1 cellular context compared by ENCODE assay signal in the genomic region with DNA sequence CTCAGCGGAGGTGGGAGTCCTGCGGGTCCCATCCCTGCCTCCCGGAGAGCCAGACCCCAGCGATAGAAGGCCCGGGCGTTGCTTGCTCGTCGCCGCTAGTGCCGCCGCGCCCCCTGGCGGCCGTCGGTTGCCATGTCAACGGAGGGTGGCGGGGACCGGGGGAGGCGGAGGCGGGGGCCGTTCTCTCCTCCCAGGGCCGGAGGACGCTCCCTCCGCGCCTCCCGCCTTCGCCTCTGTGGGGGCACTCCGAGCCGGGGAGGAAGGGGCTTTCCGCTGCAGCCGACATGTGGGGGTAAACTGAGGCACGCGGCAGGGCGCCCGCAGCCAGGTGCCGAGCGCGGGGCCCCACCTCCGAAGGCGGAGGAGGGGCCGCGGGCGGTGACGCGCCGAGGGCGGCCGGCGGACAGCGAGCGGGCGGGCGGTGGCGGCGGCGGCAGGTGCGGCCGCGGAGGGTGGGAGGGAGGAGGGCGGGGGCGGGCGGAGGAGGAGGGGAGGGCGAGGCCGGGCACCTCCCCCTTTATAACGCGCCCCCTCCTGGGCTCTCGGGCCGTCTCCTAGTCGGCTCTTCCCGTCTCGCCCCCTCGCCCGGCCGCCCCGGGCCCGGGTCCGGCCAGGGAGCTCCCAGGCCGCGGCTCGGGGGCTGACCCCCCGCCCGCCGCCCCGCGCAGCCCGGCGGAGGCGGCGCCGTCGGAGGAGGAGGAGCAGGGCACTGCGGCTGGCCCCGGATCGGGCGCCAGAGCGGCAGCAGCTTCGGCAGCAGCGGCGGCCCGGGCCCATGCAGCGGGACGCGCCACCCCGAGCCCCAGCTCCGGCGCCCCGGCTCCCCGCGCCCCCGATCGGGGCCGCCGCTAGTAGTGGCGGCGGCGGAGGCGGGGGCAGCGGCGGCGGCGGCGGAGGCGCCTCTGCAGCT.
TF ChIP-seq lines count a peak whose summit lies in the region.

No MANE protein-coding gene starts in this region.

TF ChIP-seq in HEK293, 187 proteins besides CTCF, POLR2A, EP300 and RAD21 (continued from another document and continues in another):
- TF ChIP-seq, protein P1, sequence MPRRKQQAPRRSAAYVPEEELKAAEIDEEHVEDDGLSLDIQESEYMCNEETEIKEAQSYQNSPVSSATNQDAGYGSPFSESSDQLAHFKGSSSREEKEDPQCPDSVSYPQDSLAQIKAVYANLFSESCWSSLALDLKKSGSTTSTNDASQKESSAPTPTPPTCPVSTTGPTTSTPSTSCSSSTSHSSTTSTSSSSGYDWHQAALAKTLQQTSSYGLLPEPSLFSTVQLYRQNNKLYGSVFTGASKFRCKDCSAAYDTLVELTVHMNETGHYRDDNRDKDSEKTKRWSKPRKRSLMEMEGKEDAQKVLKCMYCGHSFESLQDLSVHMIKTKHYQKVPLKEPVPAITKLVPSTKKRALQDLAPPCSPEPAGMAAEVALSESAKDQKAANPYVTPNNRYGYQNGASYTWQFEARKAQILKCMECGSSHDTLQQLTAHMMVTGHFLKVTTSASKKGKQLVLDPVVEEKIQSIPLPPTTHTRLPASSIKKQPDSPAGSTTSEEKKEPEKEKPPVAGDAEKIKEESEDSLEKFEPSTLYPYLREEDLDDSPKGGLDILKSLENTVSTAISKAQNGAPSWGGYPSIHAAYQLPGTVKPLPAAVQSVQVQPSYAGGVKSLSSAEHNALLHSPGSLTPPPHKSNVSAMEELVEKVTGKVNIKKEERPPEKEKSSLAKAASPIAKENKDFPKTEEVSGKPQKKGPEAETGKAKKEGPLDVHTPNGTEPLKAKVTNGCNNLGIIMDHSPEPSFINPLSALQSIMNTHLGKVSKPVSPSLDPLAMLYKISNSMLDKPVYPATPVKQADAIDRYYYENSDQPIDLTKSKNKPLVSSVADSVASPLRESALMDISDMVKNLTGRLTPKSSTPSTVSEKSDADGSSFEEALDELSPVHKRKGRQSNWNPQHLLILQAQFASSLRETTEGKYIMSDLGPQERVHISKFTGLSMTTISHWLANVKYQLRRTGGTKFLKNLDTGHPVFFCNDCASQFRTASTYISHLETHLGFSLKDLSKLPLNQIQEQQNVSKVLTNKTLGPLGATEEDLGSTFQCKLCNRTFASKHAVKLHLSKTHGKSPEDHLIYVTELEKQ (tag by site-specific recombination; IDR thresholded peaks at IDR 0.05; ENCODE audit: borderline replicate concordance): no peak
- TF ChIP-seq, protein P2, sequence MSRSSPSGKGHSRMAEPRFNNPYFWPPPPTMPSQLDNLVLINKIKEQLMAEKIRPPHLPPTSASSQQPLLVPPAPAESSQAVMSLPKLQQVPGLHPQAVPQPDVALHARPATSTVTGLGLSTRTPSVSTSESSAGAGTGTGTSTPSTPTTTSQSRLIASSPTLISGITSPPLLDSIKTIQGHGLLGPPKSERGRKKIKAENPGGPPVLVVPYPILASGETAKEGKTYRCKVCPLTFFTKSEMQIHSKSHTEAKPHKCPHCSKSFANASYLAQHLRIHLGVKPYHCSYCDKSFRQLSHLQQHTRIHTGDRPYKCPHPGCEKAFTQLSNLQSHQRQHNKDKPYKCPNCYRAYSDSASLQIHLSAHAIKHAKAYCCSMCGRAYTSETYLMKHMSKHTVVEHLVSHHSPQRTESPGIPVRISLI (tag by site-specific recombination; IDR thresholded peaks at IDR 0.05): no peak
- TF ChIP-seq ZFP69B (tag by site-specific recombination; IDR thresholded peaks at IDR 0.05) (peak; percentile 58; the same call in 1 of the 2 replicates), ZNF654 (tag by site-specific recombination; IDR thresholded peaks at IDR 0.05; ENCODE audit: low read depth) (peak; percentile 27), GLI4 (tag by site-specific recombination; IDR thresholded peaks at IDR 0.05) (no peak), ZNF501 (tag by site-specific recombination; IDR thresholded peaks at IDR 0.05) (no peak), ZNF19 (tag by site-specific recombination; IDR thresholded peaks at IDR 0.05; ENCODE audit: low read depth) (no peak), ZNF747 (tag by site-specific recombination; IDR thresholded peaks at IDR 0.05) (no peak), SETDB1 (IDR thresholded peaks at IDR 0.05; ENCODE audit: insufficient read length, low read length) (no peak), ZBTB20 (tag by site-specific recombination; IDR thresholded peaks at IDR 0.05) (0 out of 2 replicates have a peak, but pooled peaks have one; percentile 27), ZNF221 (tag by site-specific recombination; IDR thresholded peaks at IDR 0.05; ENCODE audit: borderline replicate concordance) (no peak), ZNF311 (tag by site-specific recombination; IDR thresholded peaks at IDR 0.05; ENCODE audit: borderline replicate concordance) (no peak), REPIN1 (tag by site-specific recombination; IDR thresholded peaks at IDR 0.05; ENCODE audit: low read depth) (no peak), BCL11B (tag by site-specific recombination; IDR thresholded peaks at IDR 0.05; ENCODE audit: low read depth) (no peak), KLF7 (tag by site-specific recombination; IDR thresholded peaks at IDR 0.05; ENCODE audit: borderline replicate concordance) (no peak), ZNF48 (tag by site-specific recombination; IDR thresholded peaks at IDR 0.05) (no peak), ZNF596 (tag by site-specific recombination; IDR thresholded peaks at IDR 0.05) (no peak), ZNF776 (tag by site-specific recombination; IDR thresholded peaks at IDR 0.05; ENCODE audit: borderline replicate concordance) (no peak), ZNF335 (tag by site-specific recombination; conservative IDR thresholded peaks at IDR 0.05) (peak; percentile 77), ZNF341 (tag by site-specific recombination; IDR thresholded peaks at IDR 0.05; ENCODE audit: low read depth) (peak; percentile 40), GLI2 (tag by site-specific recombination; IDR thresholded peaks at IDR 0.05; ENCODE audit: borderline replicate concordance, low read depth) (no peak), ZNF571 (tag by site-specific recombination; IDR thresholded peaks at IDR 0.05) (no peak), ZNF138 (tag by site-specific recombination; IDR thresholded peaks at IDR 0.05; ENCODE audit: borderline replicate concordance) (no peak)
- TF ChIP-seq, protein P3, sequence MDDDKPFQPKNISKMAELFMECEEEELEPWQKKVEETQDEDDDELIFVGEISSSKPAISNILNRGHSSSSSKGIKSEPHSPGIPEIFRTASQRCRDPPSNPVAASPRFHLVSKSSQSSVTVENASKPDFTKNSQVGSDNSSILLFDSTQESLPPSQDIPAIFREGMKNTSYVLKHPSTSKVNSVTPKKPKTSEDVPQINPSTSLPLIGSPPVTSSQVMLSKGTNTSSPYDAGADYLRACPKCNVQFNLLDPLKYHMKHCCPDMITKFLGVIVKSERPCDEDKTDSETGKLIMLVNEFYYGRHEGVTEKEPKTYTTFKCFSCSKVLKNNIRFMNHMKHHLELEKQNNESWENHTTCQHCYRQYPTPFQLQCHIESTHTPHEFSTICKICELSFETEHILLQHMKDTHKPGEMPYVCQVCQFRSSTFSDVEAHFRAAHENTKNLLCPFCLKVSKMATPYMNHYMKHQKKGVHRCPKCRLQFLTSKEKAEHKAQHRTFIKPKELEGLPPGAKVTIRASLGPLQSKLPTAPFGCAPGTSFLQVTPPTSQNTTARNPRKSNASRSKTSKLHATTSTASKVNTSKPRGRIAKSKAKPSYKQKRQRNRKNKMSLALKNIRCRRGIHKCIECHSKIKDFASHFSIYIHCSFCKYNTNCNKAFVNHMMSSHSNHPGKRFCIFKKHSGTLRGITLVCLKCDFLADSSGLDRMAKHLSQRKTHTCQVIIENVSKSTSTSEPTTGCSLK (tag by site-specific recombination; IDR thresholded peaks at IDR 0.05): no peak
- TF ChIP-seq, protein P4, sequence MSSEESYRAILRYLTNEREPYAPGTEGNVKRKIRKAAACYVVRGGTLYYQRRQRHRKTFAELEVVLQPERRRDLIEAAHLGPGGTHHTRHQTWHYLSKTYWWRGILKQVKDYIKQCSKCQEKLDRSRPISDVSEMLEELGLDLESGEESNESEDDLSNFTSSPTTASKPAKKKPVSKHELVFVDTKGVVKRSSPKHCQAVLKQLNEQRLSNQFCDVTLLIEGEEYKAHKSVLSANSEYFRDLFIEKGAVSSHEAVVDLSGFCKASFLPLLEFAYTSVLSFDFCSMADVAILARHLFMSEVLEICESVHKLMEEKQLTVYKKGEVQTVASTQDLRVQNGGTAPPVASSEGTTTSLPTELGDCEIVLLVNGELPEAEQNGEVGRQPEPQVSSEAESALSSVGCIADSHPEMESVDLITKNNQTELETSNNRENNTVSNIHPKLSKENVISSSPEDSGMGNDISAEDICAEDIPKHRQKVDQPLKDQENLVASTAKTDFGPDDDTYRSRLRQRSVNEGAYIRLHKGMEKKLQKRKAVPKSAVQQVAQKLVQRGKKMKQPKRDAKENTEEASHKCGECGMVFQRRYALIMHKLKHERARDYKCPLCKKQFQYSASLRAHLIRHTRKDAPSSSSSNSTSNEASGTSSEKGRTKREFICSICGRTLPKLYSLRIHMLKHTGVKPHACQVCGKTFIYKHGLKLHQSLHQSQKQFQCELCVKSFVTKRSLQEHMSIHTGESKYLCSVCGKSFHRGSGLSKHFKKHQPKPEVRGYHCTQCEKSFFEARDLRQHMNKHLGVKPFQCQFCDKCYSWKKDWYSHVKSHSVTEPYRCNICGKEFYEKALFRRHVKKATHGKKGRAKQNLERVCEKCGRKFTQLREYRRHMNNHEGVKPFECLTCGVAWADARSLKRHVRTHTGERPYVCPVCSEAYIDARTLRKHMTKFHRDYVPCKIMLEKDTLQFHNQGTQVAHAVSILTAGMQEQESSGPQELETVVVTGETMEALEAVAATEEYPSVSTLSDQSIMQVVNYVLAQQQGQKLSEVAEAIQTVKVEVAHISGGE (tag by site-specific recombination; conservative IDR thresholded peaks at IDR 0.05; ENCODE audit: low read depth): no peak
- TF ChIP-seq, protein P5, sequence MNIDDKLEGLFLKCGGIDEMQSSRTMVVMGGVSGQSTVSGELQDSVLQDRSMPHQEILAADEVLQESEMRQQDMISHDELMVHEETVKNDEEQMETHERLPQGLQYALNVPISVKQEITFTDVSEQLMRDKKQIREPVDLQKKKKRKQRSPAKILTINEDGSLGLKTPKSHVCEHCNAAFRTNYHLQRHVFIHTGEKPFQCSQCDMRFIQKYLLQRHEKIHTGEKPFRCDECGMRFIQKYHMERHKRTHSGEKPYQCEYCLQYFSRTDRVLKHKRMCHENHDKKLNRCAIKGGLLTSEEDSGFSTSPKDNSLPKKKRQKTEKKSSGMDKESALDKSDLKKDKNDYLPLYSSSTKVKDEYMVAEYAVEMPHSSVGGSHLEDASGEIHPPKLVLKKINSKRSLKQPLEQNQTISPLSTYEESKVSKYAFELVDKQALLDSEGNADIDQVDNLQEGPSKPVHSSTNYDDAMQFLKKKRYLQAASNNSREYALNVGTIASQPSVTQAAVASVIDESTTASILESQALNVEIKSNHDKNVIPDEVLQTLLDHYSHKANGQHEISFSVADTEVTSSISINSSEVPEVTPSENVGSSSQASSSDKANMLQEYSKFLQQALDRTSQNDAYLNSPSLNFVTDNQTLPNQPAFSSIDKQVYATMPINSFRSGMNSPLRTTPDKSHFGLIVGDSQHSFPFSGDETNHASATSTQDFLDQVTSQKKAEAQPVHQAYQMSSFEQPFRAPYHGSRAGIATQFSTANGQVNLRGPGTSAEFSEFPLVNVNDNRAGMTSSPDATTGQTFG (tag by site-specific recombination; IDR thresholded peaks at IDR 0.05; ENCODE audit: borderline replicate concordance): no peak
- TF ChIP-seq, protein P6, sequence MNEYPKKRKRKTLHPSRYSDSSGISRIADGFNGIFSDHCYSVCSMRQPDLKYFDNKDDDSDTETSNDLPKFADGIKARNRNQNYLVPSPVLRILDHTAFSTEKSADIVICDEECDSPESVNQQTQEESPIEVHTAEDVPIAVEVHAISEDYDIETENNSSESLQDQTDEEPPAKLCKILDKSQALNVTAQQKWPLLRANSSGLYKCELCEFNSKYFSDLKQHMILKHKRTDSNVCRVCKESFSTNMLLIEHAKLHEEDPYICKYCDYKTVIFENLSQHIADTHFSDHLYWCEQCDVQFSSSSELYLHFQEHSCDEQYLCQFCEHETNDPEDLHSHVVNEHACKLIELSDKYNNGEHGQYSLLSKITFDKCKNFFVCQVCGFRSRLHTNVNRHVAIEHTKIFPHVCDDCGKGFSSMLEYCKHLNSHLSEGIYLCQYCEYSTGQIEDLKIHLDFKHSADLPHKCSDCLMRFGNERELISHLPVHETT (tag by site-specific recombination; IDR thresholded peaks at IDR 0.05): no peak
- TF ChIP-seq, protein P7, sequence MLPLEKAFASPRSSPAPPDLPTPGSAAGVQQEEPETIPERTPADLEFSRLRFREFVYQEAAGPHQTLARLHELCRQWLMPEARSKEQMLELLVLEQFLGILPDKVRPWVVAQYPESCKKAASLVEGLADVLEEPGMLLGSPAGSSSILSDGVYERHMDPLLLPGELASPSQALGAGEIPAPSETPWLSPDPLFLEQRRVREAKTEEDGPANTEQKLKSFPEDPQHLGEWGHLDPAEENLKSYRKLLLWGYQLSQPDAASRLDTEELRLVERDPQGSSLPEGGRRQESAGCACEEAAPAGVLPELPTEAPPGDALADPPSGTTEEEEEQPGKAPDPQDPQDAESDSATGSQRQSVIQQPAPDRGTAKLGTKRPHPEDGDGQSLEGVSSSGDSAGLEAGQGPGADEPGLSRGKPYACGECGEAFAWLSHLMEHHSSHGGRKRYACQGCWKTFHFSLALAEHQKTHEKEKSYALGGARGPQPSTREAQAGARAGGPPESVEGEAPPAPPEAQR (tag by site-specific recombination; IDR thresholded peaks at IDR 0.05): no peak
- TF ChIP-seq, protein P8, sequence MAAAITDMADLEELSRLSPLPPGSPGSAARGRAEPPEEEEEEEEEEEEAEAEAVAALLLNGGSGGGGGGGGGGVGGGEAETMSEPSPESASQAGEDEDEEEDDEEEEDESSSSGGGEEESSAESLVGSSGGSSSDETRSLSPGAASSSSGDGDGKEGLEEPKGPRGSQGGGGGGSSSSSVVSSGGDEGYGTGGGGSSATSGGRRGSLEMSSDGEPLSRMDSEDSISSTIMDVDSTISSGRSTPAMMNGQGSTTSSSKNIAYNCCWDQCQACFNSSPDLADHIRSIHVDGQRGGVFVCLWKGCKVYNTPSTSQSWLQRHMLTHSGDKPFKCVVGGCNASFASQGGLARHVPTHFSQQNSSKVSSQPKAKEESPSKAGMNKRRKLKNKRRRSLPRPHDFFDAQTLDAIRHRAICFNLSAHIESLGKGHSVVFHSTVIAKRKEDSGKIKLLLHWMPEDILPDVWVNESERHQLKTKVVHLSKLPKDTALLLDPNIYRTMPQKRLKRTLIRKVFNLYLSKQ (tag by site-specific recombination; IDR thresholded peaks at IDR 0.05; ENCODE audit: borderline replicate concordance): no peak
- TF ChIP-seq, protein P9, sequence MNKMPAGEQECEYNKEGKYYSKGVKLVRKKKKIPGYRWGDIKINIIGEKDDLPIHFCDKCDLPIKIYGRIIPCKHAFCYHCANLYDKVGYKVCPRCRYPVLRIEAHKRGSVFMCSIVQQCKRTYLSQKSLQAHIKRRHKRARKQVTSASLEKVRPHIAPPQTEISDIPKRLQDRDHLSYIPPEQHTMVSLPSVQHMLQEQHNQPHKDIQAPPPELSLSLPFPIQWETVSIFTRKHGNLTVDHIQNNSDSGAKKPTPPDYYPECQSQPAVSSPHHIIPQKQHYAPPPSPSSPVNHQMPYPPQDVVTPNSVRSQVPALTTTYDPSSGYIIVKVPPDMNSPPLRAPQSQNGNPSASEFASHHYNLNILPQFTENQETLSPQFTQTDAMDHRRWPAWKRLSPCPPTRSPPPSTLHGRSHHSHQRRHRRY (tag by site-specific recombination; IDR thresholded peaks at IDR 0.05): no peak
- TF ChIP-seq, protein P10, sequence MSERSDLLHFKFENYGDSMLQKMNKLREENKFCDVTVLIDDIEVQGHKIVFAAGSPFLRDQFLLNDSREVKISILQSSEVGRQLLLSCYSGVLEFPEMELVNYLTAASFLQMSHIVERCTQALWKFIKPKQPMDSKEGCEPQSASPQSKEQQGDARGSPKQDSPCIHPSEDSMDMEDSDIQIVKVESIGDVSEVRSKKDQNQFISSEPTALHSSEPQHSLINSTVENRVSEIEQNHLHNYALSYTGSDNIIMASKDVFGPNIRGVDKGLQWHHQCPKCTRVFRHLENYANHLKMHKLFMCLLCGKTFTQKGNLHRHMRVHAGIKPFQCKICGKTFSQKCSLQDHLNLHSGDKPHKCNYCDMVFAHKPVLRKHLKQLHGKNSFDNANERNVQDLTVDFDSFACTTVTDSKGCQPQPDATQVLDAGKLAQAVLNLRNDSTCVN (tag by site-specific recombination; optimal IDR thresholded peaks at IDR 0.05): peak; percentile 67
